ENCODE assay signal across 20 cellular contexts in genomic region chr3:31692714-31693113, GRCh38.
DNase-seq lines count a peak whose midpoint lies in the region; ATAC-seq and TF ChIP-seq lines count a peak whose summit lies in the region.
"Had no signal": no experiment of that assay in that cellular context is flagged by ENCODE, and none has a peak within 500 bp of the region (broad histone marks: within the 10 kb centered on the region; RNA-seq: fewer than 3 reads in every experiment).

No MANE protein-coding gene starts in this region.

- no peaks in the 10 kb centered on the region for H3K79me2 ChIP-seq in PC-3 (ENCODE audit: low read length)

- intact Hi-C loops in PC-3 (cut with micrococcal nuclease) = no loop called here

- H3K4me1 ChIP-seq in PC-3 (ENCODE audit: insufficient read depth, low read length) = peaks cover 3% of the 10 kb centered on the region; the same call in 1 of the 2 replicates
- H3K4me1 ChIP-seq: SJCRH30, stomach had no signal

- H3K4me2 ChIP-seq in PC-3 (ENCODE audit: low read length) = no peak overlapping the region
- H3K4me2 ChIP-seq: KMS-11 had no signal

- H3K4me3 Mint-ChIP-seq in memory B cell = no peak overlapping the region
- H3K4me3 Mint-ChIP-seq: activated CD4-positive, alpha-beta T cell treated with anti-CD3 and anti-CD28 coated beads, Interleukin-2, amount 10 ng/mL, durations not matched to agents 24 days and 14 days; CD4-positive, alpha-beta T cell had no signal

- POLR2A ChIA-PET in PC-3 (lab: Charles Lee; ENCODE audit: unreplicated experiment) = no interaction called here

- H3K27ac Mint-ChIP-seq in memory B cell = peak overlapping the region; percentile 36
- H3K27ac Mint-ChIP-seq: activated CD4-positive, alpha-beta T cell treated with anti-CD3 and anti-CD28 coated beads, Interleukin-2, amount 10 ng/mL, durations not matched to agents 24 days and 14 days; CD4-positive, alpha-beta T cell had no signal

- H3K27ac ChIP-seq in PC-3 (ENCODE audit: low read length) = peak overlapping the region; percentile 12; the same call in 1 of the 2 replicates
- H3K27ac ChIP-seq: KMS-11, neutrophil, SJCRH30, stomach had no signal

- H3F3A ChIP-seq in PC-3 (ENCODE audit: low read length, unreplicated experiment) = no peaks in the 10 kb centered on the region

- TF ChIP-seq CTCF in GM13977 (IDR thresholded peaks at IDR 0.05; ENCODE audit: extremely low read depth, insufficient read depth, missing control alignments) (peak; percentile 43), PC-3 (conservative IDR thresholded peaks at IDR 0.05; ENCODE audit: low read depth, low read length) (0 out of 2 replicates have a peak, but pooled peaks have one; percentile 34)

- in situ Hi-C loops in GM13977 (cut with MboI; ENCODE audit: low pct_unique_long_range_greater_than_20kb, low sequenced_read_pairs, unreplicated experiment) = no loop called here

- ATAC-seq in PC-3 = no peak
- no peak for ATAC-seq in memory B cell (ENCODE audit: low read depth)
- ATAC-seq in HG03045 (IDR thresholded peaks at IDR 0.05; ENCODE audit: unreplicated experiment) = no peak

- H3K9me3 ChIP-seq in PC-3 (ENCODE audit: low read length) = no peaks in the 10 kb centered on the region
- H3K9me3 ChIP-seq: neutrophil, SJCRH30, stomach had no signal

- no peaks in the 10 kb centered on the region for H3K27me3 ChIP-seq in PC-3 (ENCODE audit: low read length)
- H3K27me3 ChIP-seq: neutrophil, SJCRH30, stomach had no signal

- H3K9me3 Mint-ChIP-seq in memory B cell = no peaks in the 10 kb centered on the region
- H3K9me3 Mint-ChIP-seq: CD4-positive, alpha-beta T cell had no signal

- H4K20me1 ChIP-seq in PC-3 (ENCODE audit: low read length) = no peaks in the 10 kb centered on the region

- no peak overlapping the region for H2AFZ ChIP-seq in PC-3 (ENCODE audit: low read length)

- BruUV-seq in PC-3 (replicated peaks; lab: Mats Ljungman, UMichigan) = no TSS peak

- H3K36me3 ChIP-seq in PC-3 (ENCODE audit: low read depth, low read length) = peaks cover 5% of the 10 kb centered on the region; the same call in 1 of the 2 replicates
- H3K36me3 ChIP-seq: neutrophil, SJCRH30 had no signal

- H3K9ac ChIP-seq in PC-3 (ENCODE audit: low read length) = no peak overlapping the region
- H3K9ac ChIP-seq: KMS-11 had no signal

- H3K27me3 Mint-ChIP-seq in memory B cell = no peaks in the 10 kb centered on the region
- H3K27me3 Mint-ChIP-seq: activated CD4-positive, alpha-beta T cell treated with anti-CD3 and anti-CD28 coated beads, Interleukin-2, amount 10 ng/mL, durations not matched to agents 24 days and 14 days; CD4-positive, alpha-beta T cell had no signal

- peak; percentile 2 for DNase-seq in SKM-1 treated with dmso at 0.1 percent for 144 hours (lab: John Stamatoyannopoulos, UW; ENCODE audit: unreplicated experiment)
- DNase-seq in SKM-1 (lab: John Stamatoyannopoulos, UW; ENCODE audit: unreplicated experiment) = no peak
- DNase-seq in GM13977 (ENCODE audit: low spot score) = no peak
- no peak for DNase-seq in PC-3
- no peak for DNase-seq in memory B cell (ENCODE audit: low spot score in 2 of 2)
- DNase-seq in T-helper 9 cell = no peak
- DNase-seq in NCI-H2081 treated with DMSO at 0.1 percent for 48 hours (lab: John Stamatoyannopoulos, UW) = no peak
- DNase-seq: ACHN; activated CD4-positive, alpha-beta T cell treated with anti-CD3 and anti-CD28 coated beads, Interleukin-2, amount 10 ng/mL, durations not matched to agents 24 days and 14 days; anterior cingulate cortex; CD4-positive, alpha-beta T cell; hippocampal formation; NCI-H1436; NCI-H226; SJCRH30; stomach; T1000 had no signal

- CTCF ChIA-PET in PC-3 (lab: Charles Lee) = no interaction called here

- H3K36me3 Mint-ChIP-seq in memory B cell = peaks cover 38% of the 10 kb centered on the region

- no peak overlapping the region for H3K4me3 ChIP-seq in PC-3 (ENCODE audit: low read length)
- H3K4me3 ChIP-seq: SJCRH30, stomach had no signal

- no peaks in the 10 kb centered on the region for H3K9me2 ChIP-seq in PC-3 (replicated peaks; ENCODE audit: low read length)

- H3K4me1 Mint-ChIP-seq in memory B cell = peaks cover 9% of the 10 kb centered on the region
- H3K4me1 Mint-ChIP-seq: activated CD4-positive, alpha-beta T cell treated with anti-CD3 and anti-CD28 coated beads, Interleukin-2, amount 10 ng/mL, durations not matched to agents 24 days and 14 days had no signal
